In the genomic region with DNA sequence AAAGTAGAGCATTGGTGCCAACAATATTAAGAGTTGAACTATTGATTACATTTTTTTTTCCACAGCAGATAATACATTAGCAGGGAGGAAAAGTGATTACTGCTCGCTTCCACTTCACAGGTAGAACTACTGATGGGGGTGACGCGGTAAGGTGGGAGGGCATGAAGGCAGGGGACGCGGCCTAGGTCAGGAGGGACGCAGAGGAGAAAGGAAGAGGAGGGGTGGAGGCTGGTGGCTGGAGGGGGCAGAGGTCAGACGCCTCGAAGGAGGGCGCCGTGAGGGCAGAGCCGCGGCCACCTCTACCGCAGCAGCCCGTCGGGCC, we compare ENCODE assay signal across 8 cellular contexts. TPM values are rescaled to one million over a fixed set of nuclear protein-coding genes. Genes with fewer than 3 reads are reported as not detected.
A peak's percentile ranks its signal among the peaks of the same experiment; 100 is the strongest.
DNase-seq lines count a peak whose midpoint lies in the region; ATAC-seq and TF ChIP-seq lines count a peak whose summit lies in the region.

No MANE protein-coding gene starts in this region.

- H3K9me3 ChIP-seq in tibial artery, result no peaks in the 10 kb centered on the region

- H3K27ac Mint-ChIP-seq in activated T-helper 2 cell treated with anti-CD3 and anti-CD28 coated beads, Interferon-gamma antibody, Interleukin-2, Interleukin-4, amounts not matched to agents 10 μg/mL and 5 μg/mL and 100 μg/mL, durations not matched to agents 14 hours and 24 hours and 36 hours, result peak overlapping the region; percentile 75

- H3K4me1 ChIP-seq in tibial artery, result peaks cover 0 to 36% (median 16%) of the 10 kb centered on the region in 4 donors

- H3K9me3 Mint-ChIP-seq in activated T-helper 2 cell treated with anti-CD3 and anti-CD28 coated beads, Interferon-gamma antibody, Interleukin-2, Interleukin-4, amounts not matched to agents 10 μg/mL and 5 μg/mL and 100 μg/mL, durations not matched to agents 14 hours and 24 hours and 36 hours, result no peaks in the 10 kb centered on the region

- intact Hi-C loops in activated T-helper 2 cell treated with anti-CD3 and anti-CD28 coated beads, Interferon-gamma antibody, Interleukin-2, Interleukin-4, amounts not matched to agents 10 μg/mL and 5 μg/mL and 100 μg/mL, durations not matched to agents 14 hours and 24 hours and 36 hours (cut with micrococcal nuclease), result no loop called here
- intact Hi-C loops in left colon (cut with DNase I, micrococcal nuclease), result no loop called here
- intact Hi-C loops in tibial artery (cut with DNase I; ENCODE audit: low total_unique reads), result no loop called here

- ATAC-seq in left colon (peak; percentile 21), GM21367 (IDR thresholded peaks at IDR 0.05; ENCODE audit: unreplicated experiment) (no peak), GM21576 (IDR thresholded peaks at IDR 0.05; ENCODE audit: unreplicated experiment) (no peak)

- peak overlapping the region; percentile 68 to 82 for H3K4me3 ChIP-seq in tibial artery

- no peaks in the 10 kb centered on the region for H3K36me3 Mint-ChIP-seq in activated T-helper 2 cell treated with anti-CD3 and anti-CD28 coated beads, Interferon-gamma antibody, Interleukin-2, Interleukin-4, amounts not matched to agents 10 μg/mL and 5 μg/mL and 100 μg/mL, durations not matched to agents 14 hours and 24 hours and 36 hours (ENCODE audit: low read depth)

- no peaks in the 10 kb centered on the region for H3K27me3 ChIP-seq in tibial artery

- no peak for TF ChIP-seq CTCF in tibial artery (IDR thresholded peaks at IDR 0.05)

- no peaks in the 10 kb centered on the region for H3K36me3 ChIP-seq in tibial artery

- peaks cover 30% of the 10 kb centered on the region for H3K4me1 Mint-ChIP-seq in activated T-helper 2 cell treated with anti-CD3 and anti-CD28 coated beads, Interferon-gamma antibody, Interleukin-2, Interleukin-4, amounts not matched to agents 10 μg/mL and 5 μg/mL and 100 μg/mL, durations not matched to agents 14 hours and 24 hours and 36 hours (ENCODE audit: low read depth)

- DNase-seq in activated CD8-positive, alpha-beta memory T cell treated with anti-CD3 and anti-CD28 coated beads, Interleukin-2, amount 50 U/mL, for 1 hour (ENCODE audit: extremely low read depth), result peak; percentile 13
- DNase-seq in activated CD8-positive, alpha-beta memory T cell treated with anti-CD3 and anti-CD28 coated beads for 24 hours, result no peak
- no peak for DNase-seq in activated T-helper 2 cell treated with anti-CD3 and anti-CD28 coated beads, Interferon-gamma antibody, Interleukin-2, Interleukin-4, amounts not matched to agents 10 μg/mL and 5 μg/mL and 100 μg/mL, durations not matched to agents 14 hours and 24 hours and 36 hours (ENCODE audit: low spot score)
- no peak for DNase-seq in left colon
- DNase-seq in tibial artery, result no peak
- no peak for DNase-seq in COLO668 (lab: John Stamatoyannopoulos, UW; ENCODE audit: unreplicated experiment)

- H3K27me3 Mint-ChIP-seq in activated T-helper 2 cell treated with anti-CD3 and anti-CD28 coated beads, Interferon-gamma antibody, Interleukin-2, Interleukin-4, amounts not matched to agents 10 μg/mL and 5 μg/mL and 100 μg/mL, durations not matched to agents 14 hours and 24 hours and 36 hours (ENCODE audit: low read depth), result peaks cover 24% of the 10 kb centered on the region

- H3K27ac ChIP-seq in tibial artery, result peak overlapping the region; percentile 89 to 96

- H3K4me3 Mint-ChIP-seq in activated T-helper 2 cell treated with anti-CD3 and anti-CD28 coated beads, Interferon-gamma antibody, Interleukin-2, Interleukin-4, amounts not matched to agents 10 μg/mL and 5 μg/mL and 100 μg/mL, durations not matched to agents 14 hours and 24 hours and 36 hours (ENCODE audit: low read depth), result peak overlapping the region; percentile 81

RNA-seq across cellular contexts. Expression of gene B3GLCT, which starts 0.3 kb away (rescaled TPM):
- 4.3 and 4.7 TPM in 2 replicates for total RNA-seq in activated T-helper 2 cell treated with anti-CD3 and anti-CD28 coated beads, Interferon-gamma antibody, Interleukin-2, Interleukin-4, amounts not matched to agents 10 μg/mL and 5 μg/mL and 100 μg/mL, durations not matched to agents 14 hours and 24 hours and 36 hours
- 1 to 10 TPM; 3.9 to 5.0 TPM for total RNA-seq in left colon

RNA-seq across cellular contexts. Expression of gene HSPH1, which starts 37.8 kb away (rescaled TPM):
- 269 and 274 TPM in 2 replicates for total RNA-seq in activated T-helper 2 cell treated with anti-CD3 and anti-CD28 coated beads, Interferon-gamma antibody, Interleukin-2, Interleukin-4, amounts not matched to agents 10 μg/mL and 5 μg/mL and 100 μg/mL, durations not matched to agents 14 hours and 24 hours and 36 hours
- total RNA-seq in left colon, result 10 to 100 TPM; 35.4 to 41.9 TPM
